In the genomic region with DNA sequence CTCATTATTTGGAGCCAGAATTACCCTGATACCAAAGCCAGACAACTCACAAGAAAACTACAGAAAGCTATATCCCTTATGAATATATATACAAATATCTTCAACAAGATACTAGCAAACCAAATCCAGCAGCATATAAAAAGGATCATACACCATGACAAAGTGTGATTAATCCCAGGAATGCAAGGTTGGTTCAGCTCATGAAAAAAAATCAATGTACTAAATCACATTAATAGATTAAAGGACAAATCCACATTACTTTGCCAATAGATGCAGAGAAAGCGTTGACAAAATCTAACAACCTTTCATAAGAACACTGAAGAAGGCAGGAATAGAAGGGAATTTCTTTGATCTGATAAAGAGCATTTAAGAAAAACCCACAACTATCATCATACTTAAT, we compare ENCODE assay signal across 1 cellular context.
A peak's percentile ranks its signal among the peaks of the same experiment; 100 is the strongest.
TF ChIP-seq lines count a peak whose summit lies in the region.

No MANE protein-coding gene starts in this region.

TF ChIP-seq in K562, 482 proteins besides CTCF, POLR2A, EP300 and RAD21 (continued from another document):
- TF ChIP-seq, protein P1, sequence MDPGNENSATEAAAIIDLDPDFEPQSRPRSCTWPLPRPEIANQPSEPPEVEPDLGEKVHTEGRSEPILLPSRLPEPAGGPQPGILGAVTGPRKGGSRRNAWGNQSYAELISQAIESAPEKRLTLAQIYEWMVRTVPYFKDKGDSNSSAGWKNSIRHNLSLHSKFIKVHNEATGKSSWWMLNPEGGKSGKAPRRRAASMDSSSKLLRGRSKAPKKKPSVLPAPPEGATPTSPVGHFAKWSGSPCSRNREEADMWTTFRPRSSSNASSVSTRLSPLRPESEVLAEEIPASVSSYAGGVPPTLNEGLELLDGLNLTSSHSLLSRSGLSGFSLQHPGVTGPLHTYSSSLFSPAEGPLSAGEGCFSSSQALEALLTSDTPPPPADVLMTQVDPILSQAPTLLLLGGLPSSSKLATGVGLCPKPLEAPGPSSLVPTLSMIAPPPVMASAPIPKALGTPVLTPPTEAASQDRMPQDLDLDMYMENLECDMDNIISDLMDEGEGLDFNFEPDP (CRISPR knock-in tag; IDR thresholded peaks at IDR 0.05), result no peak
- TF ChIP-seq NFIX (CRISPR knock-in tag; IDR thresholded peaks at IDR 0.05; ENCODE audit: low read depth) (no peak), FOS (IDR thresholded peaks at IDR 0.05; ENCODE audit: extremely low read depth, insufficient read length) (no peak), FOXJ2 (tag; IDR thresholded peaks at IDR 0.05) (no peak), MTA1 (IDR thresholded peaks at IDR 0.05; ENCODE audit: borderline replicate concordance) (no peak), CBX3 (IDR thresholded peaks at IDR 0.05; ENCODE audit: borderline replicate concordance in 1 of 2, low read length in 2 of 2) (peak in 1 of 2 experiments; percentile 68; a peak in 2 of 3 replicates), ZNF175 (CRISPR knock-in tag; IDR thresholded peaks at IDR 0.05; ENCODE audit: low read depth) (no peak), NRF1 (conservative IDR thresholded peaks at IDR 0.05 in 1 of 2, IDR thresholded peaks at IDR 0.05 in 1 of 2) (no peak), ZNF324 (CRISPR knock-in tag; IDR thresholded peaks at IDR 0.05) (peak; percentile 99), SRSF9 (IDR thresholded peaks at IDR 0.05; ENCODE audit: borderline replicate concordance, low read depth, low read length) (no peak), MYBL2 (IDR thresholded peaks at IDR 0.05; ENCODE audit: low read depth) (no peak), MYBL2 (CRISPR knock-in tag; IDR thresholded peaks at IDR 0.05; ENCODE audit: borderline replicate concordance) (no peak), TRIM28 (IDR thresholded peaks at IDR 0.05) (peak; percentile 43; the same call in 1 of the 2 replicates), ZC3H4 (CRISPR knock-in tag; IDR thresholded peaks at IDR 0.05; ENCODE audit: borderline replicate concordance) (no peak), POLR2H (tag; IDR thresholded peaks at IDR 0.05; ENCODE audit: low read depth) (no peak)
- TF ChIP-seq, protein P2, sequence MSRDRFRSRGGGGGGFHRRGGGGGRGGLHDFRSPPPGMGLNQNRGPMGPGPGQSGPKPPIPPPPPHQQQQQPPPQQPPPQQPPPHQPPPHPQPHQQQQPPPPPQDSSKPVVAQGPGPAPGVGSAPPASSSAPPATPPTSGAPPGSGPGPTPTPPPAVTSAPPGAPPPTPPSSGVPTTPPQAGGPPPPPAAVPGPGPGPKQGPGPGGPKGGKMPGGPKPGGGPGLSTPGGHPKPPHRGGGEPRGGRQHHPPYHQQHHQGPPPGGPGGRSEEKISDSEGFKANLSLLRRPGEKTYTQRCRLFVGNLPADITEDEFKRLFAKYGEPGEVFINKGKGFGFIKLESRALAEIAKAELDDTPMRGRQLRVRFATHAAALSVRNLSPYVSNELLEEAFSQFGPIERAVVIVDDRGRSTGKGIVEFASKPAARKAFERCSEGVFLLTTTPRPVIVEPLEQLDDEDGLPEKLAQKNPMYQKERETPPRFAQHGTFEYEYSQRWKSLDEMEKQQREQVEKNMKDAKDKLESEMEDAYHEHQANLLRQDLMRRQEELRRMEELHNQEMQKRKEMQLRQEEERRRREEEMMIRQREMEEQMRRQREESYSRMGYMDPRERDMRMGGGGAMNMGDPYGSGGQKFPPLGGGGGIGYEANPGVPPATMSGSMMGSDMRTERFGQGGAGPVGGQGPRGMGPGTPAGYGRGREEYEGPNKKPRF (IDR thresholded peaks at IDR 0.05; ENCODE audit: low read depth, low read length), result no peak
- TF ChIP-seq, protein P3, sequence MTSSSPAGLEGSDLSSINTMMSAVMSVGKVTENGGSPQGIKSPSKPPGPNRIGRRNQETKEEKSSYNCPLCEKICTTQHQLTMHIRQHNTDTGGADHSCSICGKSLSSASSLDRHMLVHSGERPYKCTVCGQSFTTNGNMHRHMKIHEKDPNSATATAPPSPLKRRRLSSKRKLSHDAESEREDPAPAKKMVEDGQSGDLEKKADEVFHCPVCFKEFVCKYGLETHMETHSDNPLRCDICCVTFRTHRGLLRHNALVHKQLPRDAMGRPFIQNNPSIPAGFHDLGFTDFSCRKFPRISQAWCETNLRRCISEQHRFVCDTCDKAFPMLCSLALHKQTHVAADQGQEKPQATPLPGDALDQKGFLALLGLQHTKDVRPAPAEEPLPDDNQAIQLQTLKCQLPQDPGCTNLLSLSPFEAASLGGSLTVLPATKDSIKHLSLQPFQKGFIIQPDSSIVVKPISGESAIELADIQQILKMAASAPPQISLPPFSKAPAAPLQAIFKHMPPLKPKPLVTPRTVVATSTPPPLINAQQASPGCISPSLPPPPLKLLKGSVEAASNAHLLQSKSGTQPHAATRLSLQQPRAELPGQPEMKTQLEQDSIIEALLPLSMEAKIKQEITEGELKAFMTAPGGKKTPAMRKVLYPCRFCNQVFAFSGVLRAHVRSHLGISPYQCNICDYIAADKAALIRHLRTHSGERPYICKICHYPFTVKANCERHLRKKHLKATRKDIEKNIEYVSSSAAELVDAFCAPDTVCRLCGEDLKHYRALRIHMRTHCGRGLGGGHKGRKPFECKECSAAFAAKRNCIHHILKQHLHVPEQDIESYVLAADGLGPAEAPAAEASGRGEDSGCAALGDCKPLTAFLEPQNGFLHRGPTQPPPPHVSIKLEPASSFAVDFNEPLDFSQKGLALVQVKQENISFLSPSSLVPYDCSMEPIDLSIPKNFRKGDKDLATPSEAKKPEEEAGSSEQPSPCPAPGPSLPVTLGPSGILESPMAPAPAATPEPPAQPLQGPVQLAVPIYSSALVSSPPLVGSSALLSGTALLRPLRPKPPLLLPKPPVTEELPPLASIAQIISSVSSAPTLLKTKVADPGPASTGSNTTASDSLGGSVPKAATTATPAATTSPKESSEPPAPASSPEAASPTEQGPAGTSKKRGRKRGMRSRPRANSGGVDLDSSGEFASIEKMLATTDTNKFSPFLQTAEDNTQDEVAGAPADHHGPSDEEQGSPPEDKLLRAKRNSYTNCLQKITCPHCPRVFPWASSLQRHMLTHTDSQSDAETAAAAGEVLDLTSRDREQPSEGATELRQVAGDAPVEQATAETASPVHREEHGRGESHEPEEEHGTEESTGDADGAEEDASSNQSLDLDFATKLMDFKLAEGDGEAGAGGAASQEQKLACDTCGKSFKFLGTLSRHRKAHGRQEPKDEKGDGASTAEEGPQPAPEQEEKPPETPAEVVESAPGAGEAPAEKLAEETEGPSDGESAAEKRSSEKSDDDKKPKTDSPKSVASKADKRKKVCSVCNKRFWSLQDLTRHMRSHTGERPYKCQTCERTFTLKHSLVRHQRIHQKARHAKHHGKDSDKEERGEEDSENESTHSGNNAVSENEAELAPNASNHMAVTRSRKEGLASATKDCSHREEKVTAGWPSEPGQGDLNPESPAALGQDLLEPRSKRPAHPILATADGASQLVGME (CRISPR knock-in tag; IDR thresholded peaks at IDR 0.05), result no peak
- TF ChIP-seq, protein P4, sequence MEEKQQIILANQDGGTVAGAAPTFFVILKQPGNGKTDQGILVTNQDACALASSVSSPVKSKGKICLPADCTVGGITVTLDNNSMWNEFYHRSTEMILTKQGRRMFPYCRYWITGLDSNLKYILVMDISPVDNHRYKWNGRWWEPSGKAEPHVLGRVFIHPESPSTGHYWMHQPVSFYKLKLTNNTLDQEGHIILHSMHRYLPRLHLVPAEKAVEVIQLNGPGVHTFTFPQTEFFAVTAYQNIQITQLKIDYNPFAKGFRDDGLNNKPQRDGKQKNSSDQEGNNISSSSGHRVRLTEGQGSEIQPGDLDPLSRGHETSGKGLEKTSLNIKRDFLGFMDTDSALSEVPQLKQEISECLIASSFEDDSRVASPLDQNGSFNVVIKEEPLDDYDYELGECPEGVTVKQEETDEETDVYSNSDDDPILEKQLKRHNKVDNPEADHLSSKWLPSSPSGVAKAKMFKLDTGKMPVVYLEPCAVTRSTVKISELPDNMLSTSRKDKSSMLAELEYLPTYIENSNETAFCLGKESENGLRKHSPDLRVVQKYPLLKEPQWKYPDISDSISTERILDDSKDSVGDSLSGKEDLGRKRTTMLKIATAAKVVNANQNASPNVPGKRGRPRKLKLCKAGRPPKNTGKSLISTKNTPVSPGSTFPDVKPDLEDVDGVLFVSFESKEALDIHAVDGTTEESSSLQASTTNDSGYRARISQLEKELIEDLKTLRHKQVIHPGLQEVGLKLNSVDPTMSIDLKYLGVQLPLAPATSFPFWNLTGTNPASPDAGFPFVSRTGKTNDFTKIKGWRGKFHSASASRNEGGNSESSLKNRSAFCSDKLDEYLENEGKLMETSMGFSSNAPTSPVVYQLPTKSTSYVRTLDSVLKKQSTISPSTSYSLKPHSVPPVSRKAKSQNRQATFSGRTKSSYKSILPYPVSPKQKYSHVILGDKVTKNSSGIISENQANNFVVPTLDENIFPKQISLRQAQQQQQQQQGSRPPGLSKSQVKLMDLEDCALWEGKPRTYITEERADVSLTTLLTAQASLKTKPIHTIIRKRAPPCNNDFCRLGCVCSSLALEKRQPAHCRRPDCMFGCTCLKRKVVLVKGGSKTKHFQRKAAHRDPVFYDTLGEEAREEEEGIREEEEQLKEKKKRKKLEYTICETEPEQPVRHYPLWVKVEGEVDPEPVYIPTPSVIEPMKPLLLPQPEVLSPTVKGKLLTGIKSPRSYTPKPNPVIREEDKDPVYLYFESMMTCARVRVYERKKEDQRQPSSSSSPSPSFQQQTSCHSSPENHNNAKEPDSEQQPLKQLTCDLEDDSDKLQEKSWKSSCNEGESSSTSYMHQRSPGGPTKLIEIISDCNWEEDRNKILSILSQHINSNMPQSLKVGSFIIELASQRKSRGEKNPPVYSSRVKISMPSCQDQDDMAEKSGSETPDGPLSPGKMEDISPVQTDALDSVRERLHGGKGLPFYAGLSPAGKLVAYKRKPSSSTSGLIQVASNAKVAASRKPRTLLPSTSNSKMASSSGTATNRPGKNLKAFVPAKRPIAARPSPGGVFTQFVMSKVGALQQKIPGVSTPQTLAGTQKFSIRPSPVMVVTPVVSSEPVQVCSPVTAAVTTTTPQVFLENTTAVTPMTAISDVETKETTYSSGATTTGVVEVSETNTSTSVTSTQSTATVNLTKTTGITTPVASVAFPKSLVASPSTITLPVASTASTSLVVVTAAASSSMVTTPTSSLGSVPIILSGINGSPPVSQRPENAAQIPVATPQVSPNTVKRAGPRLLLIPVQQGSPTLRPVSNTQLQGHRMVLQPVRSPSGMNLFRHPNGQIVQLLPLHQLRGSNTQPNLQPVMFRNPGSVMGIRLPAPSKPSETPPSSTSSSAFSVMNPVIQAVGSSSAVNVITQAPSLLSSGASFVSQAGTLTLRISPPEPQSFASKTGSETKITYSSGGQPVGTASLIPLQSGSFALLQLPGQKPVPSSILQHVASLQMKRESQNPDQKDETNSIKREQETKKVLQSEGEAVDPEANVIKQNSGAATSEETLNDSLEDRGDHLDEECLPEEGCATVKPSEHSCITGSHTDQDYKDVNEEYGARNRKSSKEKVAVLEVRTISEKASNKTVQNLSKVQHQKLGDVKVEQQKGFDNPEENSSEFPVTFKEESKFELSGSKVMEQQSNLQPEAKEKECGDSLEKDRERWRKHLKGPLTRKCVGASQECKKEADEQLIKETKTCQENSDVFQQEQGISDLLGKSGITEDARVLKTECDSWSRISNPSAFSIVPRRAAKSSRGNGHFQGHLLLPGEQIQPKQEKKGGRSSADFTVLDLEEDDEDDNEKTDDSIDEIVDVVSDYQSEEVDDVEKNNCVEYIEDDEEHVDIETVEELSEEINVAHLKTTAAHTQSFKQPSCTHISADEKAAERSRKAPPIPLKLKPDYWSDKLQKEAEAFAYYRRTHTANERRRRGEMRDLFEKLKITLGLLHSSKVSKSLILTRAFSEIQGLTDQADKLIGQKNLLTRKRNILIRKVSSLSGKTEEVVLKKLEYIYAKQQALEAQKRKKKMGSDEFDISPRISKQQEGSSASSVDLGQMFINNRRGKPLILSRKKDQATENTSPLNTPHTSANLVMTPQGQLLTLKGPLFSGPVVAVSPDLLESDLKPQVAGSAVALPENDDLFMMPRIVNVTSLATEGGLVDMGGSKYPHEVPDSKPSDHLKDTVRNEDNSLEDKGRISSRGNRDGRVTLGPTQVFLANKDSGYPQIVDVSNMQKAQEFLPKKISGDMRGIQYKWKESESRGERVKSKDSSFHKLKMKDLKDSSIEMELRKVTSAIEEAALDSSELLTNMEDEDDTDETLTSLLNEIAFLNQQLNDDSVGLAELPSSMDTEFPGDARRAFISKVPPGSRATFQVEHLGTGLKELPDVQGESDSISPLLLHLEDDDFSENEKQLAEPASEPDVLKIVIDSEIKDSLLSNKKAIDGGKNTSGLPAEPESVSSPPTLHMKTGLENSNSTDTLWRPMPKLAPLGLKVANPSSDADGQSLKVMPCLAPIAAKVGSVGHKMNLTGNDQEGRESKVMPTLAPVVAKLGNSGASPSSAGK (IDR thresholded peaks at IDR 0.05), result no peak
